Comparison of ENCODE assay signal across 22 cellular contexts in genomic region chr2:130393318-130393910, GRCh38. TPM values are rescaled to one million over a fixed set of nuclear protein-coding genes. Genes with fewer than 3 reads are reported as not detected.
DNase-seq lines count a peak whose midpoint lies in the region; ATAC-seq, FAIRE-seq and TF ChIP-seq lines count a peak whose summit lies in the region.
"Had no signal": no experiment of that assay in that cellular context is flagged by ENCODE, and none has a peak within 500 bp of the region (broad histone marks: within the 10 kb centered on the region; RNA-seq: fewer than 3 reads in every experiment).

No MANE protein-coding gene starts in this region.

- H3K9ac ChIP-seq in mammary epithelial cell (ENCODE audit: insufficient read depth, low read length): no peak overlapping the region

- peaks cover 8% of the 10 kb centered on the region for H3K4me1 Mint-ChIP-seq in glutamatergic neuron (ENCODE audit: low read depth, unreplicated experiment)

- H3K27me3 ChIP-seq in mammary epithelial cell (ENCODE audit: insufficient read depth, low read length) (no peaks in the 10 kb centered on the region), breast epithelium (no peaks in the 10 kb centered on the region)
- H3K27me3 ChIP-seq: ascending aorta had no signal

- dilution Hi-C loops in mammary epithelial cell (cut with HindIII; ENCODE audit: low sequenced_read_pairs): no loop called here

- no TSS peak for BruUV-seq in mammary epithelial cell (replicated peaks; lab: Mats Ljungman, UMichigan)

- H3K27ac ChIP-seq in mammary epithelial cell (ENCODE audit: insufficient read depth, low read depth, low read length) (no peak overlapping the region), breast epithelium (no peak overlapping the region)
- H3K27ac ChIP-seq: A549, ascending aorta, skin epidermis had no signal

- no peak for TF ChIP-seq CTCF in mammary epithelial cell (conservative IDR thresholded peaks at IDR 0.05 in 1 of 2, IDR thresholded peaks at IDR 0.05 in 1 of 2; ENCODE audit: extremely low read depth in 1 of 2, insufficient read depth in 1 of 2, low read depth in 1 of 2, low read length in 2 of 2)
- TF ChIP-seq CTCF in breast epithelium (IDR thresholded peaks at IDR 0.05): no peak
- no peak for TF ChIP-seq CTCF in glutamatergic neuron (IDR thresholded peaks at IDR 0.05; ENCODE audit: partially characterized antibody, unreplicated experiment)
- no peak for TF ChIP-seq CTCF in omental fat pad (IDR thresholded peaks at IDR 0.05)

- H3K27me3 Mint-ChIP-seq in glutamatergic neuron (ENCODE audit: unreplicated experiment): peaks cover 3% of the 10 kb centered on the region

- H3K9me3 ChIP-seq in mammary epithelial cell (replicated peaks; ENCODE audit: insufficient read depth, low read length): no peaks in the 10 kb centered on the region
- H3K9me3 ChIP-seq in breast epithelium: no peaks in the 10 kb centered on the region
- H3K9me3 ChIP-seq: A549, ascending aorta had no signal

- peak; percentile 27 for DNase-seq in mammary epithelial cell
- DNase-seq in breast epithelium (ENCODE audit: low spot score in 2 of 2): no peak
- DNase-seq in RCC 7860 (ENCODE audit: low spot score): peak; percentile 34
- no peak for DNase-seq in glutamatergic neuron
- DNase-seq in urothelium cell line (ENCODE audit: low spot score): peak; percentile 75
- DNase-seq in NCI-H146 (lab: John Stamatoyannopoulos, UW): no peak
- no peak for DNase-seq in NCI-H1105 treated with DMSO at 0.1 percent for 48 hours (lab: John Stamatoyannopoulos, UW)
- DNase-seq in omental fat pad (ENCODE audit: low spot score): no peak
- DNase-seq: activated CD4-positive, alpha-beta memory T cell treated with anti-CD3 and anti-CD28 coated beads, Interleukin-2, amount 10 ng/mL, durations not matched to agents 7 days and 5 days; effector CD4-positive, alpha-beta T cell; KBM-7; NCI-H187; NCI-H526 treated with DMSO at 0.1 percent for 48 hours; occipital lobe; SHP77 treated with DMSO at 0.1 percent for 48 hours; stimulated activated naive CD4-positive, alpha-beta T cell treated with Interleukin-2 at 50 U/mL for 16 hours; T-helper 9 cell had no signal

- ATAC-seq in omental fat pad (ENCODE audit: low FRiP score): no peak
- ATAC-seq: A549 had no signal

- TF ChIP-seq POLR2A in breast epithelium (IDR thresholded peaks at IDR 0.05): no peak

- no peak overlapping the region for H3K27ac Mint-ChIP-seq in glutamatergic neuron (ENCODE audit: unreplicated experiment)
- H3K27ac Mint-ChIP-seq: activated CD4-positive, alpha-beta memory T cell treated with anti-CD3 and anti-CD28 coated beads, Interleukin-2, amount 10 ng/mL, durations not matched to agents 7 days and 5 days; activated T-helper 1 cell treated with anti-CD3 and anti-CD28 coated beads, Interleukin-12 subunit alpha, Interleukin-12 subunit beta, Interleukin-2, Interleukin-4 antibody, amounts not matched to agents 30 ng/mL and 10 ng/mL and 1 ng/mL, durations not matched to agents 14 hours and 24 hours and 36 hours had no signal

- H3K4me2 ChIP-seq in mammary epithelial cell (ENCODE audit: insufficient read depth, low read depth, low read length): no peak overlapping the region
- H3K4me2 ChIP-seq: A549 had no signal

- peaks cover 5% of the 10 kb centered on the region for H3K9me3 Mint-ChIP-seq in glutamatergic neuron (ENCODE audit: unreplicated experiment)
- H3K9me3 Mint-ChIP-seq: activated CD4-positive, alpha-beta memory T cell treated with anti-CD3 and anti-CD28 coated beads, Interleukin-2, amount 10 ng/mL, durations not matched to agents 7 days and 5 days; activated T-helper 1 cell treated with anti-CD3 and anti-CD28 coated beads, Interleukin-12 subunit alpha, Interleukin-12 subunit beta, Interleukin-2, Interleukin-4 antibody, amounts not matched to agents 30 ng/mL and 10 ng/mL and 1 ng/mL, durations not matched to agents 14 hours and 24 hours and 36 hours had no signal

- no peaks in the 10 kb centered on the region for H3K79me2 ChIP-seq in mammary epithelial cell (ENCODE audit: insufficient read depth, low read length)

- H3K36me3 Mint-ChIP-seq in glutamatergic neuron (ENCODE audit: unreplicated experiment): peaks cover 6% of the 10 kb centered on the region

- no peak overlapping the region for H2AFZ ChIP-seq in mammary epithelial cell (ENCODE audit: low read depth, low read length)

- peak overlapping the region; percentile 30 for H3K4me3 Mint-ChIP-seq in glutamatergic neuron (ENCODE audit: unreplicated experiment)
- H3K4me3 Mint-ChIP-seq: activated CD4-positive, alpha-beta memory T cell treated with anti-CD3 and anti-CD28 coated beads, Interleukin-2, amount 10 ng/mL, durations not matched to agents 7 days and 5 days; activated T-helper 1 cell treated with anti-CD3 and anti-CD28 coated beads, Interleukin-12 subunit alpha, Interleukin-12 subunit beta, Interleukin-2, Interleukin-4 antibody, amounts not matched to agents 30 ng/mL and 10 ng/mL and 1 ng/mL, durations not matched to agents 14 hours and 24 hours and 36 hours had no signal

- H3K4me1 ChIP-seq in mammary epithelial cell (ENCODE audit: insufficient read depth, low read length): peaks cover 9% of the 10 kb centered on the region
- peaks cover 0 to 10% of the 10 kb centered on the region in 2 donors for H3K4me1 ChIP-seq in breast epithelium

- no peaks in the 10 kb centered on the region for H4K20me1 ChIP-seq in mammary epithelial cell (ENCODE audit: insufficient read depth, low read length)

- in situ Hi-C loops in mammary epithelial cell (cut with MboI; ENCODE audit: low sequenced_read_pairs in 2 of 2): no loop called here

- intact Hi-C loops in mammary epithelial cell (cut with micrococcal nuclease): no loop called here
- intact Hi-C loops in breast epithelium (cut with DNase I; ENCODE audit: low total_unique reads): no loop called here

- H3K36me3 ChIP-seq in mammary epithelial cell (ENCODE audit: insufficient read depth, low read length) (no peaks in the 10 kb centered on the region), breast epithelium (no peaks in the 10 kb centered on the region)
- H3K36me3 ChIP-seq: ascending aorta had no signal

- WGBS in mammary epithelial cell (ENCODE audit: low coverage, missing lambda C conversion rate): 81% methylated on average over 7 of the region's 7 CpGs

- H3K4me3 ChIP-seq in mammary epithelial cell (replicated peaks in 1 of 3; ENCODE audit: insufficient read depth in 1 of 3, low read depth in 2 of 3, low read length in 3 of 3) (no peak overlapping the region), breast epithelium (no peak overlapping the region)
- H3K4me3 ChIP-seq: A549, ascending aorta, lung, skin epidermis had no signal

- CTCF ChIA-PET in mammary epithelial cell (lab: Charles Lee; ENCODE audit: low non-redundant PET): no interaction called here

- FAIRE-seq in RCC 7860 (lab: Jason Lieb, UNC) (no peak), urothelium cell line (lab: Jason Lieb, UNC) (no peak)
- FAIRE-seq: A549 had no signal

RNA-seq across cellular contexts. Expression of gene PTPN18, which starts 37.6 kb away (rescaled TPM):
- total RNA-seq in mammary epithelial cell (10 to 100 TPM; 18.8 to 39.5 TPM), breast epithelium (10 to 100 TPM; 50.8 to 77.1 (median 54.3) TPM), glutamatergic neuron (ENCODE audit: unreplicated experiment) (78.5 TPM), omental fat pad (100 to 1,000 TPM in 1 of 4 donors, 10 to 100 TPM in 3; 43.1 to 104 (median 57.0) TPM)
- polyA plus RNA-seq in mammary epithelial cell: 33.0 TPM
- 30.3 TPM for polyA minus RNA-seq in mammary epithelial cell

RNA-seq across cellular contexts. Expression of gene IMP4, which starts 50.7 kb away (rescaled TPM):
- total RNA-seq in mammary epithelial cell: 10 to 100 TPM; 81.6 to 83.9 TPM
- 136 TPM for polyA plus RNA-seq in mammary epithelial cell
- 64.2 TPM for polyA minus RNA-seq in mammary epithelial cell
- 100 to 1,000 TPM in 2 of 3 donors, 10 to 100 TPM in 1; 94.7 to 114 (median 113) TPM for total RNA-seq in breast epithelium
- 48.3 TPM for total RNA-seq in glutamatergic neuron (ENCODE audit: unreplicated experiment)
- 100 to 1,000 TPM; 102 to 221 (median 130) TPM for total RNA-seq in omental fat pad

Comparison
In these comparisons a context has a peak if more than half of its experiments do, and no peak if none do; other contexts are left out.
1. DNase-seq: peak in mammary epithelial cell (single experiment), RCC 7860 (single experiment) and urothelium cell line (single experiment); none in breast epithelium (0 of 2), glutamatergic neuron (single experiment), NCI-H146 (single experiment), NCI-H1105 treated with DMSO at 0.1 percent for 48 hours (single experiment) and omental fat pad (single experiment).